Comparison of ENCODE assay signal across 8 cellular contexts in the genomic region with DNA sequence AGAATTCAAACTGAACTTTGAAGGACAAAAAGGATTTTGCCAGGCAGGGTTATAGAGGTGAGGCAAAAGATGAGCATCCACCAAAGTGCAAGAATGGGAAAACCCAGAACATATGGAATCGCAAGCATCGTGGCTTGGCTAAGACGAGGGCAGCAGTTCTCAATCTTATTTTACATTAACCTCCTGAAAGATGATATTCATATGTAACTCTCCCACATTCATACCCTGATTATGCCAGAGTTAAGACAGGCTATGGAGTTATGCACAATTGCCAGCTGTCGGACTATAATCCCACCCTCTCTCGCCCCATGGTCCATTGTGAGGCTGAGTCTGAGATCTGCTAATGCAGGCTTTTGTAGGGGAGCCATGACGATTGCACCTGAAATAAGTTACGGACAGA.
"Had no signal": no experiment of that assay in that cellular context is flagged by ENCODE, and none has a peak within 500 bp of the region (broad histone marks: within the 10 kb centered on the region; RNA-seq: fewer than 3 reads in every experiment).

No MANE protein-coding gene starts in this region.

- H3K4me3 ChIP-seq: GM12878 had no signal

- FAIRE-seq: G401.6, GM12878, GM12891, GM12892, GM18507, GM19239 had no signal

- ATAC-seq: GM12878 had no signal

- DNase-seq: GDM1, GF-D8 had no signal
